1 cellular context compared by ENCODE assay signal in genomic region chr16:20886320-20886719, GRCh38.
TF ChIP-seq lines count a peak whose summit lies in the region.

No MANE protein-coding gene starts in this region.

TF ChIP-seq in IMR-90, 13 proteins besides CTCF, POLR2A, EP300 and RAD21:
- TF ChIP-seq SMC3 (IDR thresholded peaks at IDR 0.05; ENCODE audit: low read depth, low read length), result no peak
- TF ChIP-seq CEBPB (IDR thresholded peaks at IDR 0.05; ENCODE audit: low read depth, low read length), result no peak
- no peak for TF ChIP-seq RCOR1 (IDR thresholded peaks at IDR 0.05; ENCODE audit: insufficient replicate concordance, low read length)
- TF ChIP-seq, protein P1, sequence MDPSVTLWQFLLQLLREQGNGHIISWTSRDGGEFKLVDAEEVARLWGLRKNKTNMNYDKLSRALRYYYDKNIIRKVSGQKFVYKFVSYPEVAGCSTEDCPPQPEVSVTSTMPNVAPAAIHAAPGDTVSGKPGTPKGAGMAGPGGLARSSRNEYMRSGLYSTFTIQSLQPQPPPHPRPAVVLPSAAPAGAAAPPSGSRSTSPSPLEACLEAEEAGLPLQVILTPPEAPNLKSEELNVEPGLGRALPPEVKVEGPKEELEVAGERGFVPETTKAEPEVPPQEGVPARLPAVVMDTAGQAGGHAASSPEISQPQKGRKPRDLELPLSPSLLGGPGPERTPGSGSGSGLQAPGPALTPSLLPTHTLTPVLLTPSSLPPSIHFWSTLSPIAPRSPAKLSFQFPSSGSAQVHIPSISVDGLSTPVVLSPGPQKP (IDR thresholded peaks at IDR 0.05; ENCODE audit: borderline replicate concordance, low read depth, low read length), result no peak
- TF ChIP-seq NFE2L2 (IDR thresholded peaks at IDR 0.05; ENCODE audit: low read depth, low read length), result no peak
- TF ChIP-seq MXI1 (IDR thresholded peaks at IDR 0.05; ENCODE audit: borderline replicate concordance, low read depth, low read length), result no peak
- TF ChIP-seq FOS (IDR thresholded peaks at IDR 0.05; ENCODE audit: low read depth, low read length), result no peak
- no peak for TF ChIP-seq BHLHE40 (IDR thresholded peaks at IDR 0.05; ENCODE audit: low read depth, low read length)
- TF ChIP-seq MAZ (IDR thresholded peaks at IDR 0.05; ENCODE audit: borderline replicate concordance, low read depth, low read length), result no peak
- TF ChIP-seq, protein P2, sequence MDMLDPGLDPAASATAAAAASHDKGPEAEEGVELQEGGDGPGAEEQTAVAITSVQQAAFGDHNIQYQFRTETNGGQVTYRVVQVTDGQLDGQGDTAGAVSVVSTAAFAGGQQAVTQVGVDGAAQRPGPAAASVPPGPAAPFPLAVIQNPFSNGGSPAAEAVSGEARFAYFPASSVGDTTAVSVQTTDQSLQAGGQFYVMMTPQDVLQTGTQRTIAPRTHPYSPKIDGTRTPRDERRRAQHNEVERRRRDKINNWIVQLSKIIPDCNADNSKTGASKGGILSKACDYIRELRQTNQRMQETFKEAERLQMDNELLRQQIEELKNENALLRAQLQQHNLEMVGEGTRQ (IDR thresholded peaks at IDR 0.05; ENCODE audit: low read depth, low read length), result no peak
- TF ChIP-seq MAFK (IDR thresholded peaks at IDR 0.05; ENCODE audit: low read depth, low read length), result no peak
- no peak for TF ChIP-seq RFX5 (IDR thresholded peaks at IDR 0.05; ENCODE audit: low read depth, low read length)
- TF ChIP-seq CHD1 (IDR thresholded peaks at IDR 0.05; ENCODE audit: low read depth, low read length), result no peak
